In the genomic region with DNA sequence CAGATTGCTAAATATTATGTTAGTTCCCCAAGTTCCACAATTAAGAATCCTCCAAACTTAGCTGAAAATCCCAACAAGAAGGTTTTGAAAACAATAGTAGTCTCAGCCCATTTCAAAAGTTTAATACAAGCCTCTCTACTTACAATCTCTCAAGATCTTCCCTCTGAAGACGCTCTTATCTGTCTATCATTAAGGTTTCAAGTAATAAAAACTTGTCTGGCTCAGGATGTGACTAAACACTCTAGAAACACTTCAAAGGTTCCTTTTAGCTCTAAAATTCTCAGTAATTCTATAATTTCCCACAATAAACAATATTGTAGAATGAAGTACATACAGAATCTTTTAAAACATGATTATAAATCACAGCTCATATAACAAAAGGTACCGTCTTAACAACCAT, we compare ENCODE assay signal across 1 cellular context.
TF ChIP-seq lines count a peak whose summit lies in the region.

No MANE protein-coding gene starts in this region.

TF ChIP-seq in HCT116, 20 proteins besides CTCF, POLR2A, EP300 and RAD21:
- TF ChIP-seq SRF (IDR thresholded peaks at IDR 0.05; ENCODE audit: low read depth) (no peak), TCF7L2 (IDR thresholded peaks at IDR 0.05; ENCODE audit: borderline replicate concordance, extremely low read depth, insufficient read depth, insufficient read length) (peak; percentile 14)
